19 cellular contexts compared by ENCODE assay signal in the genomic region with DNA sequence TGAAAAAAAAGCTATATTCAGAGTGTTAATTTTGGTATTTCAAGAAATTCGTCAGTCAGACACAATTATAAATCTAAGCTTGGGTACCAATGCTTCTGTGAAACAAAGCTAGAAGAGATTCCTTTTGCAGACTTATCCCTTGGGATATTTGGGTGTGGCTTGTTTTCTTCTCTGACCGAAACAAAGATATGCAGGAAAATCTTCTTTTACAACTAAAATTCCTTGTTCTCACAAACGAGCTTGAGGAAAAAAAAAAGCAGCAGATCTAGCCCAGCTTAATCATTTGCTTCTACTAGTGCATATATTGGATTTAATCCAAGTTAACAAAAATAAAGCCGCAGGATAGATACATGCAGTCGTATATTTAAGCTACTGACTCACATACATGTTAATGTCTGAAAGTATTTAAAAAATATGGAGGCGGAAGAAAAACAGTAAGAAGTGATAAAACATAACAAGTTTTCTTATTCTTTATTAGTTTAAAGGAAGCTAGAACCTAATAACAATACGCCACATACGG.
DNase-seq lines count a peak whose midpoint lies in the region; ATAC-seq and TF ChIP-seq lines count a peak whose summit lies in the region.
"Had no signal": no experiment of that assay in that cellular context is flagged by ENCODE, and none has a peak within 500 bp of the region (broad histone marks: within the 10 kb centered on the region; RNA-seq: fewer than 3 reads in every experiment).

No MANE protein-coding gene starts in this region.

- H3K9me3 Mint-ChIP-seq in activated CD8-positive, alpha-beta T cell treated with anti-CD3 and anti-CD28 coated beads for 36 hours = no peaks in the 10 kb centered on the region
- H3K9me3 Mint-ChIP-seq: CD4-positive, alpha-beta T cell; nephron progenitor cell had no signal

- DNase-seq in GM23248 (peak; percentile 14), astrocyte of the spinal cord (ENCODE audit: low read depth, low spot score) (peak; percentile 44), fibroblast of villous mesenchyme (ENCODE audit: low read depth) (peak; percentile 12), osteoblast (ENCODE audit: insufficient read length, low spot score, missing footprints) (peak; percentile 21), GM13977 (ENCODE audit: low spot score) (no peak), retina (no peak)
- no peak for DNase-seq in activated CD8-positive, alpha-beta T cell treated with anti-CD3 and anti-CD28 coated beads for 36 hours
- DNase-seq: CD4-positive, alpha-beta T cell; DMS153; effector CD8-positive, alpha-beta T cell; KBM-7; NCI-H1930; nephron progenitor cell; RPMI8226; spleen; SW 1271; testis had no signal

- H2AFZ ChIP-seq in GM23248 (peak overlapping the region; percentile 45), osteoblast (ENCODE audit: low read length) (no peak overlapping the region)

- WGBS in GM23248 (ENCODE audit: low coverage in 1 of 2, low lambda C conversion rate in 2 of 2, missing lambda C conversion rate in 2 of 2), 2 experiments = 43 to 47% methylated on average over 8 of the region's 8 CpGs

- no peak overlapping the region for H3K4me3 Mint-ChIP-seq in activated CD8-positive, alpha-beta T cell treated with anti-CD3 and anti-CD28 coated beads for 36 hours
- H3K4me3 Mint-ChIP-seq: activated T-helper 1 cell treated with anti-CD3 and anti-CD28 coated beads, Interleukin-12 subunit alpha, Interleukin-12 subunit beta, Interleukin-2, Interleukin-4 antibody, amounts not matched to agents 30 ng/mL and 10 ng/mL and 1 ng/mL, durations not matched to agents 14 hours and 24 hours and 36 hours; CD4-positive, alpha-beta T cell; nephron progenitor cell had no signal

- no peaks in the 10 kb centered on the region for H3K27me3 Mint-ChIP-seq in activated CD8-positive, alpha-beta T cell treated with anti-CD3 and anti-CD28 coated beads for 36 hours
- H3K27me3 Mint-ChIP-seq: CD4-positive, alpha-beta T cell had no signal

- H3K9ac ChIP-seq in GM23248 = no peak overlapping the region

- H3K4me3 ChIP-seq in GM23248 = peak overlapping the region; percentile 39
- H3K4me3 ChIP-seq in astrocyte of the spinal cord (ENCODE audit: low read depth, low read length) = no peak overlapping the region
- no peak overlapping the region for H3K4me3 ChIP-seq in fibroblast of villous mesenchyme (ENCODE audit: low read depth, low read length)
- no peak overlapping the region for H3K4me3 ChIP-seq in osteoblast (ENCODE audit: insufficient read depth, low read length)
- H3K4me3 ChIP-seq: spleen, testis had no signal

- POLR2A ChIA-PET in activated CD8-positive, alpha-beta T cell treated with anti-CD3 and anti-CD28 coated beads for 36 hours (lab: Charles Lee) = no interaction called here

- no peak for TF ChIP-seq POLR2A in GM18505 (IDR thresholded peaks at IDR 0.05; ENCODE audit: borderline replicate concordance, extremely low read depth, insufficient read depth, insufficient read length)

- no peak overlapping the region for H3K27ac Mint-ChIP-seq in activated CD8-positive, alpha-beta T cell treated with anti-CD3 and anti-CD28 coated beads for 36 hours
- H3K27ac Mint-ChIP-seq: activated T-helper 1 cell treated with anti-CD3 and anti-CD28 coated beads, Interleukin-12 subunit alpha, Interleukin-12 subunit beta, Interleukin-2, Interleukin-4 antibody, amounts not matched to agents 30 ng/mL and 10 ng/mL and 1 ng/mL, durations not matched to agents 14 hours and 24 hours and 36 hours; CD4-positive, alpha-beta T cell; nephron progenitor cell had no signal

- in situ Hi-C loops in GM23248 (cut with MboI) (no loop called here), astrocyte of the spinal cord (cut with HindIII; ENCODE audit: low sequenced_read_pairs) (no loop called here), GM13977 (cut with MboI; ENCODE audit: low pct_unique_long_range_greater_than_20kb, low sequenced_read_pairs, unreplicated experiment) (no loop called here)

- peaks cover 10% of the 10 kb centered on the region for H3K4me1 ChIP-seq in GM23248 (ENCODE audit: insufficient read depth)
- H3K4me1 ChIP-seq in osteoblast (ENCODE audit: insufficient read depth, low read length) = peaks cover 7% of the 10 kb centered on the region
- H3K4me1 ChIP-seq: spleen, testis had no signal

- CTCF ChIA-PET in activated CD8-positive, alpha-beta T cell treated with anti-CD3 and anti-CD28 coated beads for 36 hours (lab: Charles Lee) = interaction anchor here (1.0 to 1.5 kb wide), 2 partner anchors 10 to 205 kb away, joined by 3 to 4 read pairs; no protein-coding TSS in a partner anchor

- H4K20me1 ChIP-seq in GM23248 (ENCODE audit: insufficient read depth) (no peaks in the 10 kb centered on the region), osteoblast (ENCODE audit: insufficient read depth, low read length) (no peaks in the 10 kb centered on the region)

- no peaks in the 10 kb centered on the region for H3K9me2 ChIP-seq in GM23248 (ENCODE audit: insufficient read depth)

- H3K27me3 ChIP-seq in GM23248 (replicated peaks; ENCODE audit: insufficient read depth) (no peaks in the 10 kb centered on the region), osteoblast (ENCODE audit: insufficient read depth, low read length) (no peaks in the 10 kb centered on the region)
- H3K27me3 ChIP-seq: spleen, testis had no signal

- peaks cover 2% of the 10 kb centered on the region for H3K4me1 Mint-ChIP-seq in activated CD8-positive, alpha-beta T cell treated with anti-CD3 and anti-CD28 coated beads for 36 hours (ENCODE audit: low read depth)
- H3K4me1 Mint-ChIP-seq: nephron progenitor cell had no signal

- H3K36me3 Mint-ChIP-seq in activated CD8-positive, alpha-beta T cell treated with anti-CD3 and anti-CD28 coated beads for 36 hours (ENCODE audit: low read depth) = no peaks in the 10 kb centered on the region

- H3K4me2 ChIP-seq in GM23248 (ENCODE audit: unreplicated experiment) (peak overlapping the region; percentile 4), osteoblast (ENCODE audit: insufficient read depth, low read length) (peak overlapping the region; percentile 14)

- H3F3A ChIP-seq in GM23248 (ENCODE audit: insufficient read depth) = no peaks in the 10 kb centered on the region

- ATAC-seq in activated CD8-positive, alpha-beta T cell treated with anti-CD3 and anti-CD28 coated beads for 36 hours = no peak
- no peak for ATAC-seq in GM18505 (IDR thresholded peaks at IDR 0.05; ENCODE audit: unreplicated experiment)

- H3K79me2 ChIP-seq in GM23248 (ENCODE audit: insufficient read depth) (no peaks in the 10 kb centered on the region), osteoblast (ENCODE audit: insufficient read depth, low read length) (no peaks in the 10 kb centered on the region)

- no peak for TF ChIP-seq CTCF in astrocyte of the spinal cord (IDR thresholded peaks at IDR 0.05; ENCODE audit: low read depth, low read length)
- TF ChIP-seq CTCF in fibroblast of villous mesenchyme (IDR thresholded peaks at IDR 0.05; ENCODE audit: insufficient read depth, low read depth, low read length) = no peak
- TF ChIP-seq CTCF in osteoblast (IDR thresholded peaks at IDR 0.05; ENCODE audit: extremely low read depth, low read depth, low read length) = no peak
- TF ChIP-seq CTCF in GM13977 (IDR thresholded peaks at IDR 0.05; ENCODE audit: extremely low read depth, insufficient read depth, missing control alignments) = no peak
- TF ChIP-seq CTCF in activated CD8-positive, alpha-beta T cell treated with anti-CD3 and anti-CD28 coated beads for 36 hours (IDR thresholded peaks at IDR 0.05) = no peak

- H3K9me3 ChIP-seq in GM23248 (ENCODE audit: low read depth) = no peaks in the 10 kb centered on the region
- H3K9me3 ChIP-seq in osteoblast (ENCODE audit: low read depth, low read length) = no peaks in the 10 kb centered on the region
- H3K9me3 ChIP-seq: spleen, testis had no signal

- no peaks in the 10 kb centered on the region for H3K36me3 ChIP-seq in GM23248 (ENCODE audit: low read depth)
- no peaks in the 10 kb centered on the region for H3K36me3 ChIP-seq in osteoblast (ENCODE audit: insufficient read depth, low read length)
- H3K36me3 ChIP-seq: spleen had no signal

- intact Hi-C loops in activated CD8-positive, alpha-beta T cell treated with anti-CD3 and anti-CD28 coated beads for 36 hours (cut with micrococcal nuclease) = no loop called here

- H3K27ac ChIP-seq in GM23248 (no peak overlapping the region), osteoblast (ENCODE audit: low read depth, low read length) (no peak overlapping the region)
- H3K27ac ChIP-seq: spleen, testis had no signal

Comparison
In these comparisons a context has a peak if more than half of its experiments do, and no peak if none do; other contexts are left out.
1. DNase-seq: peak in GM23248 (single experiment), astrocyte of the spinal cord (single experiment), fibroblast of villous mesenchyme (single experiment) and osteoblast (single experiment); none in GM13977 (single experiment), activated CD8-positive, alpha-beta T cell treated with anti-CD3 and anti-CD28 coated beads for 36 hours (single experiment) and retina (single experiment).